8 cellular contexts compared by ENCODE assay signal in the genomic region with DNA sequence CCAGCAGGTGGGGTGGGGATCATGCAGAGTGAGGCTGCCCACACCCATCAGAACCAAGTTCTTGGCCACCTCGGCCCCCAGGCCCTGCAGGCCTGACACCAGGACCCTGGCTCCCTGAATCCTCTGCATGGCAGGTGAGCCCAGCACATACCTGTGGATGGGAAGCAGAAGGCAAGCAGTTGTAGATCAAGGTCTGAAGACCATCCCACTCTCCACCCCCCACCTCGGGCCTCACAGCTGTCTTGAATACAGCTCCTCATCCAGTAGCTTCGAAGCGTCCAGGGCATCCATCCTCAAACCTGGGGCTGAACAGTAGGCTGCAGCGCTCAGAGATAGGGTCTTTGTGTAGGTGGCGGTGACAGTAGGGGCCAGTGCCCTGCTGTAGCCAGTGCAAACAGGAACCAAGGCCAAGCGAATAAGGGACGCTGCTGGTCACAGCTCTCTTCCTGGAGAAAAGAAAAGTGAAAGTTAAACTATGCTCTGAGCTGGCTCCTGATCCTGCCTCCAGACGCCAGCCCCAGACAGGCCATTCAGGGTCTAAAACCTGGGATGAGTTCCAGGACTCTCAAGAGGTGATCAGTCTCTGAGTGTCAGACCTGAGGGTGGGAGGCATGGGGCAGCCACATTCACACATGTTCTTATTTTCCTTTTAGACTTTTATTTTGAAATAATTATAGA. TPM values are rescaled to one million over a fixed set of nuclear protein-coding genes. Genes with fewer than 3 reads are reported as not detected.
A peak's percentile ranks its signal among the peaks of the same experiment; 100 is the strongest.
DNase-seq lines count a peak whose midpoint lies in the region; ATAC-seq and TF ChIP-seq lines count a peak whose summit lies in the region.

A gene with protein sequence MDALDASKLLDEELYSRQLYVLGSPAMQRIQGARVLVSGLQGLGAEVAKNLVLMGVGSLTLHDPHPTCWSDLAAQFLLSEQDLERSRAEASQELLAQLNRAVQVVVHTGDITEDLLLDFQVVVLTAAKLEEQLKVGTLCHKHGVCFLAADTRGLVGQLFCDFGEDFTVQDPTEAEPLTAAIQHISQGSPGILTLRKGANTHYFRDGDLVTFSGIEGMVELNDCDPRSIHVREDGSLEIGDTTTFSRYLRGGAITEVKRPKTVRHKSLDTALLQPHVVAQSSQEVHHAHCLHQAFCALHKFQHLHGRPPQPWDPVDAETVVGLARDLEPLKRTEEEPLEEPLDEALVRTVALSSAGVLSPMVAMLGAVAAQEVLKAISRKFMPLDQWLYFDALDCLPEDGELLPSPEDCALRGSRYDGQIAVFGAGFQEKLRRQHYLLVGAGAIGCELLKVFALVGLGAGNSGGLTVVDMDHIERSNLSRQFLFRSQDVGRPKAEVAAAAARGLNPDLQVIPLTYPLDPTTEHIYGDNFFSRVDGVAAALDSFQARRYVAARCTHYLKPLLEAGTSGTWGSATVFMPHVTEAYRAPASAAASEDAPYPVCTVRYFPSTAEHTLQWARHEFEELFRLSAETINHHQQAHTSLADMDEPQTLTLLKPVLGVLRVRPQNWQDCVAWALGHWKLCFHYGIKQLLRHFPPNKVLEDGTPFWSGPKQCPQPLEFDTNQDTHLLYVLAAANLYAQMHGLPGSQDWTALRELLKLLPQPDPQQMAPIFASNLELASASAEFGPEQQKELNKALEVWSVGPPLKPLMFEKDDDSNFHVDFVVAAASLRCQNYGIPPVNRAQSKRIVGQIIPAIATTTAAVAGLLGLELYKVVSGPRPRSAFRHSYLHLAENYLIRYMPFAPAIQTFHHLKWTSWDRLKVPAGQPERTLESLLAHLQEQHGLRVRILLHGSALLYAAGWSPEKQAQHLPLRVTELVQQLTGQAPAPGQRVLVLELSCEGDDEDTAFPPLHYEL (minus strand): TSS at position 457 of the 678 bp plus-strand sequence. CDS start 166 bp downstream, at position 291.

- POLR2A ChIA-PET in activated CD8-positive, alpha-beta T cell treated with anti-CD3 and anti-CD28 coated beads, Interleukin-2, amount 10 ng/mL, durations not matched to agents 7 days and 5 days (lab: Charles Lee) = interaction anchor here (0.6 to 2.9 kb wide), 7 partner anchors 9 to 537 kb away, joined by 3 to 18 read pairs (median 3); a partner anchor contains a TSS

- H3K27me3 Mint-ChIP-seq in activated CD8-positive, alpha-beta T cell treated with anti-CD3 and anti-CD28 coated beads, Interleukin-2, amount 10 ng/mL, durations not matched to agents 7 days and 5 days (ENCODE audit: low read depth) = no peaks in the 10 kb centered on the region
- H3K27me3 Mint-ChIP-seq in nephron (ENCODE audit: low read depth) = no peaks in the 10 kb centered on the region

- TF ChIP-seq CTCF in nephron (IDR thresholded peaks at IDR 0.05; ENCODE audit: unreplicated experiment in 3 of 3) = no peak

- peak within 1 kb of the TSS; percentile 34 for H3K4me3 ChIP-seq in Jurkat, Clone E6-1 (ENCODE audit: low read length)

- H3K9me3 Mint-ChIP-seq in activated CD8-positive, alpha-beta T cell treated with anti-CD3 and anti-CD28 coated beads, Interleukin-2, amount 10 ng/mL, durations not matched to agents 7 days and 5 days (ENCODE audit: insufficient read depth) = no peaks in the 10 kb centered on the region
- no peaks in the 10 kb centered on the region for H3K9me3 Mint-ChIP-seq in nephron

- peak within 1 kb of the TSS; percentile 97 for H3K4me3 Mint-ChIP-seq in activated CD8-positive, alpha-beta T cell treated with anti-CD3 and anti-CD28 coated beads, Interleukin-2, amount 10 ng/mL, durations not matched to agents 7 days and 5 days
- H3K4me3 Mint-ChIP-seq in nephron = peak within 1 kb of the TSS; percentile 66 to 87 (median 87)

- H3K36me3 Mint-ChIP-seq in activated CD8-positive, alpha-beta T cell treated with anti-CD3 and anti-CD28 coated beads, Interleukin-2, amount 10 ng/mL, durations not matched to agents 7 days and 5 days (ENCODE audit: low read depth) = peaks cover 40% of the 10 kb centered on the region
- no peaks in the 10 kb centered on the region for H3K36me3 Mint-ChIP-seq in nephron (ENCODE audit: low read depth)

- CTCF ChIA-PET in activated CD8-positive, alpha-beta T cell treated with anti-CD3 and anti-CD28 coated beads, Interleukin-2, amount 10 ng/mL, durations not matched to agents 7 days and 5 days (lab: Charles Lee) = interaction anchor here (0.8 to 16.3 kb wide), 9 partner anchors 10 to 274 kb away, joined by 3 to 305 read pairs (median 3); a partner anchor contains a TSS

- peak; percentile 15 for DNase-seq in activated gamma-delta T cell treated with Interleukin-2 at 50 U/mL for 16 hours
- no peak for DNase-seq in activated gamma-delta T cell (lab: John Stamatoyannopoulos, UW)
- DNase-seq in Jurkat, Clone E6-1 (ENCODE audit: low read depth, low spot score) = no peak
- peak; percentile 63 for DNase-seq in activated CD8-positive, alpha-beta T cell treated with anti-CD3 and anti-CD28 coated beads, Interleukin-2, amount 10 ng/mL, durations not matched to agents 7 days and 5 days
- no peak for DNase-seq in NCI-H345 (lab: John Stamatoyannopoulos, UW)

- H3K27ac Mint-ChIP-seq in activated CD8-positive, alpha-beta T cell treated with anti-CD3 and anti-CD28 coated beads, Interleukin-2, amount 10 ng/mL, durations not matched to agents 7 days and 5 days = peak within 1 kb of the TSS; percentile 98
- H3K27ac Mint-ChIP-seq in nephron = peak within 1 kb of the TSS; percentile 97 to 99 (median 99)

- ATAC-seq in activated CD8-positive, alpha-beta T cell treated with anti-CD3 and anti-CD28 coated beads, Interleukin-2, amount 10 ng/mL, durations not matched to agents 7 days and 5 days = peak; percentile 95
- peak; percentile 64 for ATAC-seq in esophagus mucosa
- no peak for ATAC-seq in GM18519 (IDR thresholded peaks at IDR 0.05; ENCODE audit: low FRiP score, unreplicated experiment)

- H3K4me1 Mint-ChIP-seq in activated CD8-positive, alpha-beta T cell treated with anti-CD3 and anti-CD28 coated beads, Interleukin-2, amount 10 ng/mL, durations not matched to agents 7 days and 5 days (ENCODE audit: low read depth) = peaks cover 34% of the 10 kb centered on the region
- peaks cover 11% of the 10 kb centered on the region for H3K4me1 Mint-ChIP-seq in nephron

RNA-seq across cellular contexts. Expression of the gene that starts here (rescaled TPM):
- polyA plus RNA-seq in Jurkat, Clone E6-1 (2012; ENCODE audit: insufficient read depth, insufficient read length) = 3.9 TPM
- 100 to 1,000 TPM; 187 to 208 TPM for total RNA-seq in activated CD8-positive, alpha-beta T cell treated with anti-CD3 and anti-CD28 coated beads, Interleukin-2, amount 10 ng/mL, durations not matched to agents 7 days and 5 days
- 15.3 TPM for total RNA-seq in esophagus mucosa

Comparison
In these comparisons a context has a peak if more than half of its experiments do, and no peak if none do; other contexts are left out.
1. RNA of the gene that starts here (total RNA-seq): 187 to 208 TPM in activated CD8-positive, alpha-beta T cell treated with anti-CD3 and anti-CD28 coated beads, Interleukin-2, amount 10 ng/mL, durations not matched to agents 7 days and 5 days; 15.3 TPM in esophagus mucosa (single experiment); every median in the first group is over 10 times any median in the second.
2. DNase-seq: peak in activated gamma-delta T cell treated with Interleukin-2 at 50 U/mL for 16 hours (single experiment) and activated CD8-positive, alpha-beta T cell treated with anti-CD3 and anti-CD28 coated beads, Interleukin-2, amount 10 ng/mL, durations not matched to agents 7 days and 5 days (single experiment); none in activated gamma-delta T cell (single experiment), Jurkat, Clone E6-1 (single experiment) and NCI-H345 (single experiment).